Comparison of ENCODE assay signal across 8 cellular contexts in the genomic region with DNA sequence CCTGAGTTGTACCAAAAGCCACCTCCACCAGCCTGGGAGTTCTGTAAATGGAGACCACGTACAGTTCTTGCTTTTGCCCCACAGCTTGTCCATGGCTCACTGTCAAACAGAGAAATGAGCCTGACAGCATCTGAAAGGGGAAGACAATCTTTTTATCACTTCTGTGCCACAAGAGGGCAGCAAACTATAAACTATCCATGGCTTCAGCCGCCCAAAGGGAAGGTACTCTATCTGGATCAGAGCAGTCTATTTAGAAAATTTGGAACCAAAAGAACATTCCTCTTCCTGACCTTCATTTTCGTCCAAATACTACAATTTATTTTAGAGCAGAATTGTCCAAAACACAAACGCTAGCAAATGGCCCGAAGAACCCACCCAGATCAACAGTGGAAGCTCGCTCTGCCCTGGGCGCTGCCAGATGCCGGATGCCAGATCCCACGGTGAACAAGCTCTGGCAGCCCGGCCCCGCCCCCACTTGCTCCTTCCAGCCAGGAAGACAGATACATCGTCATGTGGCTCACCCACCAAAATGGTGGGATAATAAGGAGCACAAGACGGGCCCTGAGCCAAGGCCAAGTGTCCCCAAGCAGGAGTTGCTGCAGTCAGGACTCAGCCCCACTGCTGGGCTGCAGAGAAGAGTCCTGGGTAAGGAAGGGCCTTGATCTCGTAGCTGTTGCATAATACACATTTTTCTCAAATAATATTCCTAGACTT. TPM values are rescaled to one million over a fixed set of nuclear protein-coding genes. Genes with fewer than 3 reads are reported as not detected.
DNase-seq lines count a peak whose midpoint lies in the region; ATAC-seq, FAIRE-seq and TF ChIP-seq lines count a peak whose summit lies in the region.

No MANE protein-coding gene starts in this region.

- 18% methylated on average over 14 of the region's 14 CpGs for WGBS in HUES64
- WGBS in esophagus squamous epithelium, 2 donors: 9 to 12% methylated on average over 14 of the region's 14 CpGs

- H3K27me3 ChIP-seq in HUES64 (ENCODE audit: insufficient read depth, low read length): no peaks in the 10 kb centered on the region
- no peaks in the 10 kb centered on the region for H3K27me3 ChIP-seq in esophagus squamous epithelium

- H3K4me1 ChIP-seq in HUES64 (ENCODE audit: insufficient read depth, low read length) (peaks cover 16% of the 10 kb centered on the region; the same call in 1 of the 2 replicates), esophagus squamous epithelium (peaks cover 36 to 67% (median 37%) of the 10 kb centered on the region in 3 donors)

- H3K9me3 ChIP-seq in HUES64 (ENCODE audit: insufficient read depth, low read depth, low read length): no peaks in the 10 kb centered on the region
- H3K9me3 ChIP-seq in esophagus squamous epithelium: no peaks in the 10 kb centered on the region

- TF ChIP-seq CTCF in D721Med (IDR thresholded peaks at IDR 0.05; ENCODE audit: insufficient read depth, missing control alignments) (peak; percentile 81), esophagus squamous epithelium (IDR thresholded peaks at IDR 0.05) (peak; percentile 53 to 86 (median 72))

- no peaks in the 10 kb centered on the region for H3K36me3 Mint-ChIP-seq in activated T-cell treated with anti-CD3 and anti-CD28 coated beads, Interleukin-2, amount 50 U/mL, for 4 hours (ENCODE audit: insufficient read depth)

- H3K27ac ChIP-seq in HUES64 (ENCODE audit: low read depth, low read length) (no peak overlapping the region), esophagus squamous epithelium (peak overlapping the region; percentile 73 to 91 (median 88)), substantia nigra (ENCODE audit: low read depth, low read length, poor library complexity, severe bottlenecking) (no peak overlapping the region)

- H3K9me3 Mint-ChIP-seq in activated T-cell treated with anti-CD3 and anti-CD28 coated beads, Interleukin-2, amount 50 U/mL, for 4 hours: no peaks in the 10 kb centered on the region

- no peaks in the 10 kb centered on the region for H3K27me3 Mint-ChIP-seq in activated T-cell treated with anti-CD3 and anti-CD28 coated beads, Interleukin-2, amount 50 U/mL, for 4 hours (ENCODE audit: low read depth)

- no peak overlapping the region for H3K9ac ChIP-seq in HUES64 (ENCODE audit: low read depth, low read length)

- H3K36me3 ChIP-seq in HUES64 (ENCODE audit: insufficient read depth, low read length) (no peaks in the 10 kb centered on the region), esophagus squamous epithelium (no peaks in the 10 kb centered on the region)

- FAIRE-seq in D721Med (lab: Jason Lieb, UNC): no peak

- peak; percentile 83 to 90 for ATAC-seq in activated T-cell treated with anti-CD3 and anti-CD28 coated beads, Interleukin-2, amount 50 U/mL, for 4 hours
- no peak for ATAC-seq in GM18520 (IDR thresholded peaks at IDR 0.05; ENCODE audit: unreplicated experiment)

- no peak overlapping the region for H3K4me3 Mint-ChIP-seq in activated T-cell treated with anti-CD3 and anti-CD28 coated beads, Interleukin-2, amount 50 U/mL, for 4 hours

- peaks cover 20% of the 10 kb centered on the region for H3K4me1 Mint-ChIP-seq in activated T-cell treated with anti-CD3 and anti-CD28 coated beads, Interleukin-2, amount 50 U/mL, for 4 hours (ENCODE audit: low read depth)

- H3K4me3 ChIP-seq in HUES64 (ENCODE audit: low read length) (peak overlapping the region; percentile 39), esophagus squamous epithelium (peak overlapping the region; percentile 8 to 56 (median 39))

- intact Hi-C loops in esophagus squamous epithelium (cut with DNase I): loop anchor here (5.0 kb wide), 1 partner anchor 162 kb away; no protein-coding TSS in a partner anchor

- TF ChIP-seq POLR2A in esophagus squamous epithelium (IDR thresholded peaks at IDR 0.05): no peak

- DNase-seq in D721Med (ENCODE audit: insufficient read length, low spot score): peak; percentile 83
- peak; percentile 74 for DNase-seq in NOMO-1 treated with DMSO at 0.1 percent for 48 hours (lab: John Stamatoyannopoulos, UW; ENCODE audit: unreplicated experiment)
- DNase-seq in activated T-cell treated with anti-CD3 and anti-CD28 coated beads, Interleukin-2, amount 50 U/mL, for 4 hours: peak; percentile 28
- no peak for DNase-seq in esophagus squamous epithelium (lab: John Stamatoyannopoulos, UW)
- peak; percentile 73 for DNase-seq in middle frontal gyrus (ENCODE audit: extremely low spot score, low spot score)
- peak in 41 of 49 donors; percentile 14 to 92 (median 54) for DNase-seq in substantia nigra (lab: John Stamatoyannopoulos, UW)

RNA-seq across cellular contexts. Expression of a gene that starts 23.9 kb away (rescaled TPM):
- polyA plus RNA-seq in HUES64 (2013, experiment 1 of 2): not detected
- polyA plus RNA-seq in HUES64 (2013, experiment 2 of 2): not detected
- total RNA-seq in activated T-cell treated with anti-CD3 and anti-CD28 coated beads, Interleukin-2, amount 50 U/mL, for 4 hours: 1 to 10 TPM in 1 of 3 donors, under 1 TPM in 2; 0.61 to 1.1 (median 0.87) TPM
- total RNA-seq in esophagus squamous epithelium: 1 to 10 TPM in 2 of 4 donors, not detected in 2; 5.9 to 6.6 TPM

RNA-seq across cellular contexts. Expression of a gene that starts 57.7 kb away (rescaled TPM):
- 23.6 TPM for polyA plus RNA-seq in HUES64 (2013, experiment 1 of 2)
- 30.4 TPM for polyA plus RNA-seq in HUES64 (2013, experiment 2 of 2)
- 1 to 10 TPM; 3.1 to 4.5 (median 4.2) TPM for total RNA-seq in activated T-cell treated with anti-CD3 and anti-CD28 coated beads, Interleukin-2, amount 50 U/mL, for 4 hours
- total RNA-seq in esophagus squamous epithelium: 1 to 10 TPM in 2 of 4 donors, under 1 TPM in 1, not detected in 1; 0.66 to 7.6 (median 4.4) TPM

Comparison
In these comparisons a context has a peak if more than half of its experiments do, and no peak if none do; other contexts are left out.
1. H3K27ac ChIP-seq: peak in esophagus squamous epithelium (4 of 4); none in HUES64 (single experiment) and substantia nigra (single experiment).